Comparison of ENCODE assay signal across 8 cellular contexts in genomic region chr1:204975568-204976235, GRCh38.
DNase-seq lines count a peak whose midpoint lies in the region; ATAC-seq and TF ChIP-seq lines count a peak whose summit lies in the region.

No MANE protein-coding gene starts in this region.

- H3K4me2 ChIP-seq in DOHH2 (ENCODE audit: low read length), result no peak overlapping the region

- peak; percentile 88 for TF ChIP-seq CTCF in DOHH2 (IDR thresholded peaks at IDR 0.05; ENCODE audit: low read depth, low read length, poor library complexity, severe bottlenecking)
- peak; percentile 89 for TF ChIP-seq CTCF in cardiac muscle cell (IDR thresholded peaks at IDR 0.05; ENCODE audit: low read depth, low read length)
- TF ChIP-seq CTCF in retinal pigment epithelial cell (conservative IDR thresholded peaks at IDR 0.05; ENCODE audit: low read depth, low read length), result peak; percentile 91

- H3K79me2 ChIP-seq in DOHH2 (ENCODE audit: control insufficient read depth, low read length), result no peaks in the 10 kb centered on the region

- H3K4me3 Mint-ChIP-seq in activated naive CD4-positive, alpha-beta T cell treated with anti-CD3 and anti-CD28 coated beads, Interleukin-2, amount 50 U/mL, for 24 hours, result no peak overlapping the region

- no peaks in the 10 kb centered on the region for H3K9me2 ChIP-seq in DOHH2 (replicated peaks; ENCODE audit: control insufficient read depth, low read length)

- H3K27me3 ChIP-seq in DOHH2 (ENCODE audit: control insufficient read depth, low read length) (peaks cover 16% of the 10 kb centered on the region), cardiac muscle cell (peaks cover 19% of the 10 kb centered on the region)

- no peak overlapping the region for H3K27ac ChIP-seq in DOHH2 (ENCODE audit: low read depth, low read length)
- H3K27ac ChIP-seq in cardiac muscle cell, result no peak overlapping the region

- H3F3A ChIP-seq in DOHH2 (ENCODE audit: control insufficient read depth, insufficient read depth), result no peaks in the 10 kb centered on the region

- H3K27ac Mint-ChIP-seq in activated naive CD4-positive, alpha-beta T cell treated with anti-CD3 and anti-CD28 coated beads, Interleukin-2, amount 50 U/mL, for 24 hours, result peak overlapping the region; percentile 56

- no peaks in the 10 kb centered on the region for H4K20me1 ChIP-seq in DOHH2 (ENCODE audit: control insufficient read depth, insufficient read depth, low read depth, low read length)

- H3K27me3 Mint-ChIP-seq in activated naive CD4-positive, alpha-beta T cell treated with anti-CD3 and anti-CD28 coated beads, Interleukin-2, amount 50 U/mL, for 24 hours, result peaks cover 8% of the 10 kb centered on the region

- H3K36me3 ChIP-seq in DOHH2 (ENCODE audit: control insufficient read depth, low read length) (no peaks in the 10 kb centered on the region), cardiac muscle cell (no peaks in the 10 kb centered on the region)

- H3K9me3 ChIP-seq in DOHH2 (ENCODE audit: control insufficient read depth, insufficient read depth, low read length), result no peaks in the 10 kb centered on the region
- H3K9me3 ChIP-seq in cardiac muscle cell (ENCODE audit: low read depth), result no peaks in the 10 kb centered on the region

- peak; percentile 44 for ATAC-seq in HG03521 (IDR thresholded peaks at IDR 0.05; ENCODE audit: unreplicated experiment)
- ATAC-seq in HG03280 (IDR thresholded peaks at IDR 0.05; ENCODE audit: unreplicated experiment), result no peak
- ATAC-seq in GM21423 (IDR thresholded peaks at IDR 0.05; ENCODE audit: unreplicated experiment), result no peak

- peak; percentile 36 for DNase-seq in SK-N-DZ (ENCODE audit: low spot score)
- peak; percentile 63 to 69 for DNase-seq in cardiac muscle cell (ENCODE audit: low read depth in 1 of 2, low spot score in 1 of 2)
- DNase-seq in retinal pigment epithelial cell (ENCODE audit: low read depth), result no peak

- H3K9me3 Mint-ChIP-seq in activated naive CD4-positive, alpha-beta T cell treated with anti-CD3 and anti-CD28 coated beads, Interleukin-2, amount 50 U/mL, for 24 hours, result no peaks in the 10 kb centered on the region

- no peaks in the 10 kb centered on the region for H3K4me1 Mint-ChIP-seq in activated naive CD4-positive, alpha-beta T cell treated with anti-CD3 and anti-CD28 coated beads, Interleukin-2, amount 50 U/mL, for 24 hours

- H3K4me3 ChIP-seq in DOHH2 (ENCODE audit: low read length) (no peak overlapping the region), cardiac muscle cell (no peak overlapping the region), retinal pigment epithelial cell (ENCODE audit: low read length) (no peak overlapping the region)

- no peaks in the 10 kb centered on the region for H3K36me3 Mint-ChIP-seq in activated naive CD4-positive, alpha-beta T cell treated with anti-CD3 and anti-CD28 coated beads, Interleukin-2, amount 50 U/mL, for 24 hours

- no peaks in the 10 kb centered on the region for H3K4me1 ChIP-seq in DOHH2 (ENCODE audit: control insufficient read depth, low read length)
- H3K4me1 ChIP-seq in cardiac muscle cell (ENCODE audit: low read depth), result no peaks in the 10 kb centered on the region
